ENCODE assay signal across 29 cellular contexts in genomic region chr13:33867472-33867871, GRCh38. TPM values are rescaled to one million over a fixed set of nuclear protein-coding genes. Genes with fewer than 3 reads are reported as not detected.
DNase-seq lines count a peak whose midpoint lies in the region; ATAC-seq and TF ChIP-seq lines count a peak whose summit lies in the region.
"Had no signal": no experiment of that assay in that cellular context is flagged by ENCODE, and none has a peak within 500 bp of the region (broad histone marks: within the 10 kb centered on the region; RNA-seq: fewer than 3 reads in every experiment).

No MANE protein-coding gene starts in this region.

- no peak overlapping the region for H2AFZ ChIP-seq in H9 (ENCODE audit: low read length)
- H2AFZ ChIP-seq: GM23248 had no signal

- ATAC-seq in HG02571 (IDR thresholded peaks at IDR 0.05; ENCODE audit: unreplicated experiment) (no peak), HG02970 (IDR thresholded peaks at IDR 0.05; ENCODE audit: low FRiP score, unreplicated experiment) (no peak)
- ATAC-seq: heart right ventricle, left colon had no signal

- intact Hi-C loops in dorsolateral prefrontal cortex (cut with DNase I): no loop called here

- H3K9me3 Mint-ChIP-seq in H9: no peaks in the 10 kb centered on the region

- no peaks in the 10 kb centered on the region for H3K79me2 ChIP-seq in H9 (ENCODE audit: insufficient read depth, low read length)

- TF ChIP-seq CTCF in AG04450 (IDR thresholded peaks at IDR 0.05; ENCODE audit: low read depth, low read length) (peak; percentile 19; the same call in 1 of the 2 replicates), H9 (conservative IDR thresholded peaks at IDR 0.05) (peak; percentile 54), astrocyte of the cerebellum (IDR thresholded peaks at IDR 0.05; ENCODE audit: low read depth, low read length, missing control alignments) (peak; percentile 10), fibroblast of villous mesenchyme (IDR thresholded peaks at IDR 0.05; ENCODE audit: insufficient read depth, low read depth, low read length) (peak; percentile 34), dorsolateral prefrontal cortex (IDR thresholded peaks at IDR 0.05 in 54 of 56, conservative IDR thresholded peaks at IDR 0.05 in 2 of 56; ENCODE audit: low read depth in 1 of 56, partially characterized antibody in 56 of 56) (peak in 3 of 56 donors; percentile 10 to 21 (median 14))

- no peak overlapping the region for H4K5ac ChIP-seq in H9 (ENCODE audit: insufficient read length, low read depth, low read length)

- no peaks in the 10 kb centered on the region for H3K27me3 Mint-ChIP-seq in H9 (ENCODE audit: low read depth)
- H3K27me3 Mint-ChIP-seq: type B pancreatic cell had no signal

- H3K27ac ChIP-seq in AG04450 (ENCODE audit: low read depth, low read length) (no peak overlapping the region), H9 (ENCODE audit: insufficient read length, low read depth, low read length) (no peak overlapping the region), dorsolateral prefrontal cortex (no peak overlapping the region)
- H3K27ac ChIP-seq: adrenal gland, GM23248, heart right ventricle, KMS-11, SK-N-MC had no signal

- H3K56ac ChIP-seq in H9 (ENCODE audit: insufficient read length, low read depth, low read length): no peak overlapping the region

- H3K4ac ChIP-seq in H9 (ENCODE audit: low read depth, low read length): no peak overlapping the region

- H3K9me3 ChIP-seq in AG04450 (ENCODE audit: control insufficient read depth, insufficient read depth, low read length) (no peaks in the 10 kb centered on the region), H9 (ENCODE audit: control insufficient read depth, low read depth, low read length) (no peaks in the 10 kb centered on the region)
- H3K9me3 ChIP-seq: adrenal gland, heart right ventricle had no signal

- H3K4me1 Mint-ChIP-seq in H9: no peaks in the 10 kb centered on the region

- no peak overlapping the region for H2AK5ac ChIP-seq in H9 (ENCODE audit: insufficient read length, low read length)

- no peaks in the 10 kb centered on the region for H3K4me1 ChIP-seq in H9 (ENCODE audit: insufficient read depth, low read length)

- H4K20me1 ChIP-seq in H9 (ENCODE audit: control insufficient read depth, insufficient read depth, insufficient read length): no peaks in the 10 kb centered on the region

- DNase-seq in AG04450 (ENCODE audit: low read depth, low spot score) (no peak), H9 (no peak), astrocyte of the cerebellum (ENCODE audit: low read depth) (no peak), fibroblast of villous mesenchyme (ENCODE audit: low read depth) (no peak), RPMI8226 (no peak), dorsolateral prefrontal cortex (no peak)
- DNase-seq: ACHN; activated CD4-positive, alpha-beta T cell treated with anti-CD3 and anti-CD28 coated beads for 4 hours; activated naive CD4-positive, alpha-beta T cell; activated T-cell treated with anti-CD3 and anti-CD28 coated beads, Interleukin-2, amount 50 U/mL, for 48 hours; adrenal gland; C1 segment of cervical spinal cord; cortex of kidney; EL; GM23248; heart right ventricle; left colon; mesendoderm; NCI-H2171; NCI-H526; nucleus accumbens; stimulated activated CD4-positive, alpha-beta T cell treated with anti-CD3 and anti-CD28 coated beads, Interleukin-2, amount 100 ng/mL, for 24 hours; T-helper 2 cell had no signal

- H3K23ac ChIP-seq in H9 (ENCODE audit: insufficient read length, low read depth, low read length): no peak overlapping the region

- H4K8ac ChIP-seq in H9 (replicated peaks; ENCODE audit: insufficient read length, low read depth, low read length): no peak overlapping the region

- H2BK12ac ChIP-seq in H9 (ENCODE audit: insufficient read length, low read depth, low read length): no peak overlapping the region

- H3K4me2 ChIP-seq in H9 (ENCODE audit: insufficient read depth, insufficient read length, low read length): no peak overlapping the region
- H3K4me2 ChIP-seq: KMS-11, smooth muscle cell had no signal

- no peak overlapping the region for H3K14ac ChIP-seq in H9 (ENCODE audit: insufficient read depth, low read length)

- in situ Hi-C loops in astrocyte of the cerebellum (cut with HindIII; ENCODE audit: low sequenced_read_pairs): no loop called here

- no peak overlapping the region for H3K18ac ChIP-seq in H9 (ENCODE audit: insufficient read length, low read depth, low read length)

- no peak overlapping the region for H3T11ph ChIP-seq in H9 (ENCODE audit: low read length)

- CTCF ChIA-PET in AG04450 (lab: Charles Lee): no interaction called here

- no peak overlapping the region for H2BK15ac ChIP-seq in H9 (ENCODE audit: low read depth, low read length)

- H3K4me3 Mint-ChIP-seq in H9: no peak overlapping the region
- H3K4me3 Mint-ChIP-seq: type B pancreatic cell had no signal

- H3K23me2 ChIP-seq in H9 (ENCODE audit: insufficient read length, low read depth, low read length, poor library complexity, severe bottlenecking): no peaks in the 10 kb centered on the region

- WGBS in H9 (ENCODE audit: extremely low coverage, insufficient read length, low lambda C conversion rate): no CpG with 5 or more reads among the region's 3 CpGs

- H2BK5ac ChIP-seq in H9 (ENCODE audit: insufficient read length, low read length): no peak overlapping the region

- H4K91ac ChIP-seq in H9 (ENCODE audit: insufficient read length, low read depth, low read length): no peak overlapping the region

- H2BK120ac ChIP-seq in H9 (ENCODE audit: low read depth, low read length, poor library complexity, severe bottlenecking): no peak overlapping the region

- H3K27ac Mint-ChIP-seq in H9: no peak overlapping the region
- H3K27ac Mint-ChIP-seq: type B pancreatic cell had no signal

- no peak overlapping the region for H2BK20ac ChIP-seq in H9 (ENCODE audit: low read depth, low read length, poor library complexity, severe bottlenecking)

- no peak overlapping the region for H3K9ac ChIP-seq in H9 (ENCODE audit: extremely low read depth, insufficient read length, low read length)
- H3K9ac ChIP-seq: GM23248, KMS-11 had no signal

- POLR2A ChIA-PET in AG04450 (lab: Yijun Ruan, JAX): no interaction called here

- no peaks in the 10 kb centered on the region for H3K79me1 ChIP-seq in H9 (ENCODE audit: insufficient read depth, low read depth, low read length, poor library complexity, severe bottlenecking)

- H3K36me3 Mint-ChIP-seq in H9 (ENCODE audit: insufficient read depth in 1 of 3, low read depth in 3 of 3): peaks cover 0 to 8% (median 7%) of the 10 kb centered on the region in 3 experiments; a peak in 5 of 7 replicates

- no peaks in the 10 kb centered on the region for H3K27me3 ChIP-seq in AG04450 (ENCODE audit: control insufficient read depth, insufficient read depth, low read length)
- no peaks in the 10 kb centered on the region for H3K27me3 ChIP-seq in H9 (ENCODE audit: insufficient read depth, low read length)
- H3K27me3 ChIP-seq in dorsolateral prefrontal cortex: no peaks in the 10 kb centered on the region
- H3K27me3 ChIP-seq: adrenal gland, heart right ventricle had no signal

- no peak overlapping the region for H3K4me3 ChIP-seq in AG04450 (ENCODE audit: low read depth, low read length)
- H3K4me3 ChIP-seq in astrocyte of the cerebellum (ENCODE audit: low read depth, low read length): no peak overlapping the region
- no peak overlapping the region for H3K4me3 ChIP-seq in fibroblast of villous mesenchyme (ENCODE audit: low read depth, low read length)
- no peak overlapping the region for H3K4me3 ChIP-seq in dorsolateral prefrontal cortex
- H3K4me3 ChIP-seq: adrenal gland, GM23248, heart right ventricle, SK-N-MC, smooth muscle cell had no signal

RNA-seq across cellular contexts. Expression of gene RFC3, which starts 49.5 kb away (rescaled TPM):
- polyA plus RNA-seq in AG04450 (2011; rRNA removed): 5.3 and 7.1 TPM in 2 replicates
- 3.1 and 3.8 TPM in 2 replicates for polyA minus RNA-seq in AG04450 (2011; rRNA and poly(A)+ RNA removed)
- total RNA-seq in H9 (2021) (59.2 and 63.0 TPM in 2 replicates), fibroblast of villous mesenchyme (13.2 and 18.6 TPM in 2 replicates), dorsolateral prefrontal cortex (1 to 10 TPM; 2.0 to 8.9 (median 5.3) TPM)
